ENCODE assay signal across 22 cellular contexts in genomic region chr4:126168484-126168883, GRCh38.
"Had no signal": no experiment of that assay in that cellular context is flagged by ENCODE, and none has a peak within 500 bp of the region (broad histone marks: within the 10 kb centered on the region; RNA-seq: fewer than 3 reads in every experiment).

No MANE protein-coding gene starts in this region.

- H3K4me1 Mint-ChIP-seq: IgD-negative memory B cell had no signal

- H3K9ac ChIP-seq: KMS-11 had no signal

- H3K27ac Mint-ChIP-seq: IgD-negative memory B cell had no signal

- ATAC-seq: K562 had no signal

- H3K4me3 Mint-ChIP-seq: IgD-negative memory B cell had no signal

- H3K4me3 ChIP-seq: K562, MG63, SJSA1 had no signal

- H3K36me3 ChIP-seq: MG63, SJSA1 had no signal

- H3K9me3 ChIP-seq: MG63, SJSA1 had no signal

- H3K36me3 Mint-ChIP-seq: IgD-negative memory B cell had no signal

- H3K27me3 ChIP-seq: MG63, SJSA1 had no signal

- H3K27me3 Mint-ChIP-seq: IgD-negative memory B cell had no signal

- H3K4me2 ChIP-seq: KMS-11 had no signal

- DNase-seq: Kasumi-1, MG63, NCI-H1092, NCI-H1105 treated with DMSO at 0.1 percent for 48 hours, NCI-H1417 treated with DMSO at 0.1 percent for 48 hours, NCI-H146, NCI-H1694 treated with DMSO at 0.1 percent for 48 hours, NCI-H1930, NCI-H2081, NCI-H2107, NCI-H2227 treated with DMSO at 0.1 percent for 48 hours, NCI-H524, NCI-H526 treated with DMSO at 0.1 percent for 48 hours, NCI-H748 treated with DMSO at 0.1 percent for 48 hours, Right ventricle myocardium superior, RPMI8226, SIG-M5 had no signal

- H3K27ac ChIP-seq: HL-60, KMS-11, SJSA1 had no signal
